Comparison of ENCODE assay signal across 21 cellular contexts in genomic region chr15:67972377-67972776, GRCh38.
DNase-seq lines count a peak whose midpoint lies in the region; ATAC-seq, FAIRE-seq and TF ChIP-seq lines count a peak whose summit lies in the region.
"Had no signal": no experiment of that assay in that cellular context is flagged by ENCODE, and none has a peak within 500 bp of the region (broad histone marks: within the 10 kb centered on the region; RNA-seq: fewer than 3 reads in every experiment).

No MANE protein-coding gene starts in this region.

- peak; percentile 49 for FAIRE-seq in A549 (lab: Jason Lieb, UNC)
- FAIRE-seq: GM12878, GM19239 had no signal

- H3K9me3 ChIP-seq in A549 (no peaks in the 10 kb centered on the region), endocrine pancreas (ENCODE audit: control insufficient read depth, low read length) (no peaks in the 10 kb centered on the region), right cardiac atrium (ENCODE audit: control insufficient read depth, low read length) (no peaks in the 10 kb centered on the region)
- H3K9me3 ChIP-seq: BLaER1 had no signal

- H3K27me3 Mint-ChIP-seq in activated CD4-positive, alpha-beta T cell treated with anti-CD3 and anti-CD28 coated beads, Interleukin-2, amount 10 ng/mL, durations not matched to agents 24 days and 14 days: peaks cover 31% of the 10 kb centered on the region

- H3K27me3 ChIP-seq in endocrine pancreas (ENCODE audit: control insufficient read depth, insufficient read depth, low read length) (no peaks in the 10 kb centered on the region), right cardiac atrium (ENCODE audit: control insufficient read depth, insufficient read depth) (no peaks in the 10 kb centered on the region)
- H3K27me3 ChIP-seq: BLaER1 had no signal

- no peaks in the 10 kb centered on the region for H3K36me3 Mint-ChIP-seq in activated CD4-positive, alpha-beta T cell treated with anti-CD3 and anti-CD28 coated beads, Interleukin-2, amount 10 ng/mL, durations not matched to agents 24 days and 14 days (ENCODE audit: low read depth)
- H3K36me3 Mint-ChIP-seq: CD14-positive monocyte; CD4-positive, alpha-beta memory T cell had no signal

- peaks cover 4% of the 10 kb centered on the region for H3K4me1 Mint-ChIP-seq in activated CD4-positive, alpha-beta T cell treated with anti-CD3 and anti-CD28 coated beads, Interleukin-2, amount 10 ng/mL, durations not matched to agents 24 days and 14 days

- DNase-seq in NCI-H446 treated with DMSO at 0.1 percent for 48 hours (lab: John Stamatoyannopoulos, UW): peak; percentile 3
- no peak for DNase-seq in NCI-H446 (lab: John Stamatoyannopoulos, UW)
- no peak for DNase-seq in A549 (ENCODE audit: low read depth in 1 of 2, low spot score in 1 of 2)
- no peak for DNase-seq in right cardiac atrium
- DNase-seq in GM20000 (ENCODE audit: low spot score): no peak
- no peak for DNase-seq in activated CD4-positive, alpha-beta T cell treated with anti-CD3 and anti-CD28 coated beads, Interleukin-2, amount 10 ng/mL, durations not matched to agents 24 days and 14 days
- DNase-seq: CD4-positive, alpha-beta memory T cell; DMS153; DMS79; GOT3; H7; HFFc6; IMR-90 had no signal

- H3K4me1 ChIP-seq in A549 (no peaks in the 10 kb centered on the region), endocrine pancreas (ENCODE audit: control insufficient read depth, insufficient read depth, low read length) (peaks cover 15% of the 10 kb centered on the region), right cardiac atrium (ENCODE audit: control insufficient read depth, insufficient read depth, low read length) (no peaks in the 10 kb centered on the region)

- ATAC-seq in A549: no peak
- ATAC-seq in right cardiac atrium: no peak
- ATAC-seq: GM12878, HCT116 had no signal

- no peak for TF ChIP-seq EP300 in A549 (IDR thresholded peaks at IDR 0.05)

- CTCF ChIA-PET in A549 (lab: Yijun Ruan, JAX): interaction anchor here (0.9 kb wide), 1 partner anchor 183 kb away, joined by 3 read pairs; no protein-coding TSS in a partner anchor

- 40% methylated on average over 4 of the region's 4 CpGs for WGBS in A549 (ENCODE audit: missing lambda C conversion rate)
- 47% methylated on average over 4 of the region's 4 CpGs for whole genome bisulfite sequencing in right cardiac atrium

- peaks cover 3% of the 10 kb centered on the region for H3K9me3 Mint-ChIP-seq in activated CD4-positive, alpha-beta T cell treated with anti-CD3 and anti-CD28 coated beads, Interleukin-2, amount 10 ng/mL, durations not matched to agents 24 days and 14 days
- H3K9me3 Mint-ChIP-seq: HFFc6 had no signal

- H3K4me2 ChIP-seq in A549: no peak overlapping the region
- H3K4me2 ChIP-seq: BLaER1 had no signal

- no peak overlapping the region for H3K27ac ChIP-seq in A549
- peak overlapping the region; percentile 26 for H3K27ac ChIP-seq in right cardiac atrium (ENCODE audit: low read length)
- H3K27ac ChIP-seq: 22Rv1, BLaER1, HL-60 had no signal

- TF ChIP-seq POLR2A in A549 (IDR thresholded peaks at IDR 0.05; ENCODE audit: low read length): no peak

- POLR2A ChIA-PET in A549 (lab: Yijun Ruan, JAX): no interaction called here

- TF ChIP-seq CTCF in A549 (IDR thresholded peaks at IDR 0.05): no peak
- TF ChIP-seq CTCF in GM20000 (IDR thresholded peaks at IDR 0.05; ENCODE audit: extremely low read depth, missing control alignments): no peak

- H3K4me3 ChIP-seq in A549 (no peak overlapping the region), endocrine pancreas (ENCODE audit: control insufficient read depth, insufficient read depth, low read length) (peak overlapping the region; percentile 25), right cardiac atrium (ENCODE audit: low read length) (no peak overlapping the region)
- H3K4me3 ChIP-seq: BLaER1, GM12878 had no signal

- no peak overlapping the region for H3K27ac Mint-ChIP-seq in activated CD4-positive, alpha-beta T cell treated with anti-CD3 and anti-CD28 coated beads, Interleukin-2, amount 10 ng/mL, durations not matched to agents 24 days and 14 days
- H3K27ac Mint-ChIP-seq: CD14-positive monocyte; CD4-positive, alpha-beta memory T cell; HFFc6 had no signal

- TF ChIP-seq RAD21 in A549 (conservative IDR thresholded peaks at IDR 0.05 in 1 of 2, IDR thresholded peaks at IDR 0.05 in 1 of 2): no peak

- H3K4me3 Mint-ChIP-seq in activated CD4-positive, alpha-beta T cell treated with anti-CD3 and anti-CD28 coated beads, Interleukin-2, amount 10 ng/mL, durations not matched to agents 24 days and 14 days: no peak overlapping the region
- H3K4me3 Mint-ChIP-seq: CD14-positive monocyte; CD4-positive, alpha-beta memory T cell; HFFc6 had no signal

- intact Hi-C loops in right cardiac atrium (cut with DNase I): no loop called here
- intact Hi-C loops in activated CD4-positive, alpha-beta T cell treated with anti-CD3 and anti-CD28 coated beads, Interleukin-2, amount 10 ng/mL, durations not matched to agents 24 days and 14 days (cut with micrococcal nuclease): no loop called here

- H3K36me3 ChIP-seq in endocrine pancreas (ENCODE audit: control insufficient read depth, insufficient read depth, low read length): no peaks in the 10 kb centered on the region
- H3K36me3 ChIP-seq: BLaER1 had no signal

- H3K9ac ChIP-seq in endocrine pancreas (ENCODE audit: control insufficient read depth, insufficient read depth, low read length): no peak overlapping the region
- H3K9ac ChIP-seq: BLaER1 had no signal

TF ChIP-seq in A549, 52 proteins besides CTCF, POLR2A, EP300 and RAD21:
- TF ChIP-seq, protein P1, sequence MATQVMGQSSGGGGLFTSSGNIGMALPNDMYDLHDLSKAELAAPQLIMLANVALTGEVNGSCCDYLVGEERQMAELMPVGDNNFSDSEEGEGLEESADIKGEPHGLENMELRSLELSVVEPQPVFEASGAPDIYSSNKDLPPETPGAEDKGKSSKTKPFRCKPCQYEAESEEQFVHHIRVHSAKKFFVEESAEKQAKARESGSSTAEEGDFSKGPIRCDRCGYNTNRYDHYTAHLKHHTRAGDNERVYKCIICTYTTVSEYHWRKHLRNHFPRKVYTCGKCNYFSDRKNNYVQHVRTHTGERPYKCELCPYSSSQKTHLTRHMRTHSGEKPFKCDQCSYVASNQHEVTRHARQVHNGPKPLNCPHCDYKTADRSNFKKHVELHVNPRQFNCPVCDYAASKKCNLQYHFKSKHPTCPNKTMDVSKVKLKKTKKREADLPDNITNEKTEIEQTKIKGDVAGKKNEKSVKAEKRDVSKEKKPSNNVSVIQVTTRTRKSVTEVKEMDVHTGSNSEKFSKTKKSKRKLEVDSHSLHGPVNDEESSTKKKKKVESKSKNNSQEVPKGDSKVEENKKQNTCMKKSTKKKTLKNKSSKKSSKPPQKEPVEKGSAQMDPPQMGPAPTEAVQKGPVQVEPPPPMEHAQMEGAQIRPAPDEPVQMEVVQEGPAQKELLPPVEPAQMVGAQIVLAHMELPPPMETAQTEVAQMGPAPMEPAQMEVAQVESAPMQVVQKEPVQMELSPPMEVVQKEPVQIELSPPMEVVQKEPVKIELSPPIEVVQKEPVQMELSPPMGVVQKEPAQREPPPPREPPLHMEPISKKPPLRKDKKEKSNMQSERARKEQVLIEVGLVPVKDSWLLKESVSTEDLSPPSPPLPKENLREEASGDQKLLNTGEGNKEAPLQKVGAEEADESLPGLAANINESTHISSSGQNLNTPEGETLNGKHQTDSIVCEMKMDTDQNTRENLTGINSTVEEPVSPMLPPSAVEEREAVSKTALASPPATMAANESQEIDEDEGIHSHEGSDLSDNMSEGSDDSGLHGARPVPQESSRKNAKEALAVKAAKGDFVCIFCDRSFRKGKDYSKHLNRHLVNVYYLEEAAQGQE (IDR thresholded peaks at IDR 0.05): no peak
- TF ChIP-seq BHLHE40 (IDR thresholded peaks at IDR 0.05; ENCODE audit: low read depth, low read length): no peak
- no peak for TF ChIP-seq JUNB (IDR thresholded peaks at IDR 0.05)
- TF ChIP-seq, protein P2, sequence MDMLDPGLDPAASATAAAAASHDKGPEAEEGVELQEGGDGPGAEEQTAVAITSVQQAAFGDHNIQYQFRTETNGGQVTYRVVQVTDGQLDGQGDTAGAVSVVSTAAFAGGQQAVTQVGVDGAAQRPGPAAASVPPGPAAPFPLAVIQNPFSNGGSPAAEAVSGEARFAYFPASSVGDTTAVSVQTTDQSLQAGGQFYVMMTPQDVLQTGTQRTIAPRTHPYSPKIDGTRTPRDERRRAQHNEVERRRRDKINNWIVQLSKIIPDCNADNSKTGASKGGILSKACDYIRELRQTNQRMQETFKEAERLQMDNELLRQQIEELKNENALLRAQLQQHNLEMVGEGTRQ (IDR thresholded peaks at IDR 0.05): no peak
- TF ChIP-seq TFCP2L1 (CRISPR knock-in tag; IDR thresholded peaks at IDR 0.05): no peak
- no peak for TF ChIP-seq HES2 (IDR thresholded peaks at IDR 0.05)
- no peak for TF ChIP-seq PHF8 (IDR thresholded peaks at IDR 0.05; ENCODE audit: borderline replicate concordance, low read depth)
- TF ChIP-seq CHD2 (IDR thresholded peaks at IDR 0.05; ENCODE audit: low read length, partially characterized antibody): no peak
- TF ChIP-seq POLR2AphosphoS2 (conservative IDR thresholded peaks at IDR 0.05; ENCODE audit: low read length): no peak
- TF ChIP-seq CHD4 (IDR thresholded peaks at IDR 0.05; ENCODE audit: borderline replicate concordance): no peak
- TF ChIP-seq SMC3 (IDR thresholded peaks at IDR 0.05): no peak
- no peak for TF ChIP-seq ZNF302 (CRISPR knock-in tag; IDR thresholded peaks at IDR 0.05)
- TF ChIP-seq HOXB13 (CRISPR knock-in tag; IDR thresholded peaks at IDR 0.05; ENCODE audit: low read depth): no peak
- no peak for TF ChIP-seq FOSB (CRISPR knock-in tag; IDR thresholded peaks at IDR 0.05)
- no peak for TF ChIP-seq MYC (IDR thresholded peaks at IDR 0.05; ENCODE audit: borderline replicate concordance, low read length)
- no peak for TF ChIP-seq RCOR1 (IDR thresholded peaks at IDR 0.05; ENCODE audit: low read depth, low read length)
- TF ChIP-seq HOXA7 (CRISPR knock-in tag; IDR thresholded peaks at IDR 0.05): no peak
- TF ChIP-seq KDM1A (IDR thresholded peaks at IDR 0.05; ENCODE audit: low read depth): no peak
- TF ChIP-seq ZC3H11A (IDR thresholded peaks at IDR 0.05): no peak
- TF ChIP-seq HOXB5 (CRISPR knock-in tag; IDR thresholded peaks at IDR 0.05): no peak
